1 cellular context compared by ENCODE assay signal in genomic region chr5:151534345-151534744, GRCh38.
TF ChIP-seq lines count a peak whose summit lies in the region.

No MANE protein-coding gene starts in this region.

TF ChIP-seq in GM23338, 12 proteins besides CTCF, POLR2A, EP300 and RAD21 (continued from another document):
- TF ChIP-seq REST (IDR thresholded peaks at IDR 0.05; ENCODE audit: unreplicated experiment) (no peak), NANOG (IDR thresholded peaks at IDR 0.05; ENCODE audit: borderline replicate concordance) (no peak), ETS1 (IDR thresholded peaks at IDR 0.05) (no peak), EZH2 (IDR thresholded peaks at IDR 0.05; ENCODE audit: low read depth, unreplicated experiment) (no peak), JUNB (IDR thresholded peaks at IDR 0.05; ENCODE audit: unreplicated experiment) (no peak), STAT1 (IDR thresholded peaks at IDR 0.05; ENCODE audit: unreplicated experiment) (no peak), ZNF331 (CRISPR knock-in tag; IDR thresholded peaks at IDR 0.05; ENCODE audit: low read depth) (no peak), ZNF114 (CRISPR knock-in tag; IDR thresholded peaks at IDR 0.05) (no peak), ZNF462 (CRISPR knock-in tag; IDR thresholded peaks at IDR 0.05) (no peak)
